15 cellular contexts compared by ENCODE assay signal in genomic region chr6:133436652-133437051, GRCh38.
DNase-seq lines count a peak whose midpoint lies in the region.
"Had no signal": no experiment of that assay in that cellular context is flagged by ENCODE, and none has a peak within 500 bp of the region (broad histone marks: within the 10 kb centered on the region; RNA-seq: fewer than 3 reads in every experiment).

No MANE protein-coding gene starts in this region.

- DNase-seq in HCEC 1CT (peak; percentile 54), amniotic epithelial cell (ENCODE audit: low read depth) (peak; percentile 2), fibroblast of peridontal ligament (ENCODE audit: extremely low read depth) (peak; percentile 9), skeletal muscle cell (ENCODE audit: low read depth) (peak; percentile 8), RKO (ENCODE audit: low spot score) (no peak), T-helper 9 cell (no peak), MV-4-11 (lab: John Stamatoyannopoulos, UW) (no peak)
- DNase-seq: CD4-positive, alpha-beta memory T cell; GF-D8; HFFc6; MG63; NCI-H1092 treated with DMSO at 0.1 percent for 48 hours; NCI-H2081 treated with DMSO at 0.1 percent for 48 hours; NCI-H524 treated with DMSO at 0.1 percent for 48 hours; SHP77 treated with DMSO at 0.1 percent for 48 hours had no signal

- no peak overlapping the region for H3K4me3 ChIP-seq in skeletal muscle cell (ENCODE audit: low read depth, low read length)
- H3K4me3 ChIP-seq: MG63 had no signal

Comparison
In these comparisons a context has a peak if more than half of its experiments do, and no peak if none do; other contexts are left out.
1. DNase-seq: peak in HCEC 1CT (single experiment), amniotic epithelial cell (single experiment), fibroblast of peridontal ligament (single experiment) and skeletal muscle cell (single experiment); none in RKO (single experiment), T-helper 9 cell (single experiment) and MV-4-11 (single experiment).